ENCODE assay signal across 23 cellular contexts in genomic region chr15:100516592-100517489, GRCh38. TPM values are rescaled to one million over a fixed set of nuclear protein-coding genes. Genes with fewer than 3 reads are reported as not detected.
DNase-seq lines count a peak whose midpoint lies in the region; TF ChIP-seq lines count a peak whose summit lies in the region.
"Had no signal": no experiment of that assay in that cellular context is flagged by ENCODE, and none has a peak within 500 bp of the region (broad histone marks: within the 10 kb centered on the region; RNA-seq: fewer than 3 reads in every experiment).

No MANE protein-coding gene starts in this region.

- H3K36me3 ChIP-seq in left ventricle myocardium inferior (no peaks in the 10 kb centered on the region), sigmoid colon (no peaks in the 10 kb centered on the region)
- H3K36me3 ChIP-seq: spleen had no signal

- WGBS in sigmoid colon, 2 donors: 45 to 66% methylated on average over 5 of the region's 5 CpGs

- H3K4me3 ChIP-seq in left ventricle myocardium inferior: no peak overlapping the region
- H3K4me3 ChIP-seq in sigmoid colon: no peak overlapping the region
- H3K4me3 ChIP-seq: spleen, suprapubic skin had no signal

- peaks cover 12% of the 10 kb centered on the region for H3K27me3 ChIP-seq in left ventricle myocardium inferior (ENCODE audit: low read depth)
- H3K27me3 ChIP-seq in sigmoid colon: no peaks in the 10 kb centered on the region
- H3K27me3 ChIP-seq: suprapubic skin had no signal

- TF ChIP-seq POLR2A in sigmoid colon (IDR thresholded peaks at IDR 0.05): no peak

- intact Hi-C loops in left ventricle myocardium inferior (cut with micrococcal nuclease) (no loop called here), sigmoid colon (cut with DNase I) (loop anchor here (5.0 kb wide), 1 partner anchor 165 kb away; no protein-coding TSS in a partner anchor)

- H3K27ac ChIP-seq in C4-2B (peak overlapping the region; percentile 64; the same call in 1 of the 2 replicates), left ventricle myocardium inferior (replicated peaks) (peak overlapping the region; percentile 40), sigmoid colon (peak overlapping the region in 1 of 4 donors; percentile 8)
- H3K27ac ChIP-seq: suprapubic skin had no signal

- H3K9me3 ChIP-seq in left ventricle myocardium inferior (replicated peaks): no peaks in the 10 kb centered on the region
- no peaks in the 10 kb centered on the region for H3K9me3 ChIP-seq in sigmoid colon
- H3K9me3 ChIP-seq: spleen, suprapubic skin had no signal

- DNase-seq in MV-4-11 (lab: John Stamatoyannopoulos, UW) (peak; percentile 47), left ventricle myocardium inferior (no peak), sigmoid colon (peak; percentile 81), NCI-H748 treated with DMSO at 0.1 percent for 48 hours (lab: John Stamatoyannopoulos, UW) (no peak), NCI-H446 (lab: John Stamatoyannopoulos, UW) (no peak), SIG-M5 treated with dmso at 0.1 percent for 504 hours (lab: John Stamatoyannopoulos, UW; ENCODE audit: unreplicated experiment) (no peak)
- DNase-seq: activated CD4-positive, alpha-beta T cell treated with anti-CD3 and anti-CD28 coated beads, Interleukin-2, amount 50 U/mL, for 48 hours; activated CD4-positive, CD25-positive, alpha-beta regulatory T cell; activated CD8-positive, alpha-beta memory T cell treated with anti-CD3 and anti-CD28 coated beads, Interleukin-2, amount 50 U/mL, for 4 hours; aorta; CD4-positive, CD25-positive, alpha-beta regulatory T cell; DMS 273 treated with DMSO at 0.1 percent for 48 hours; H7; kidney; NCI-H1417 treated with DMSO at 0.1 percent for 48 hours; NCI-H69; spleen; stimulated activated CD4-positive, alpha-beta T cell treated with anti-CD3 and anti-CD28 coated beads, Interleukin-2, amount 100 ng/mL, for 48 hours; SW 1271 had no signal

- TF ChIP-seq CTCF in C4-2B (conservative IDR thresholded peaks at IDR 0.05) (no peak), left ventricle myocardium inferior (IDR thresholded peaks at IDR 0.05; ENCODE audit: borderline replicate concordance) (no peak), sigmoid colon (IDR thresholded peaks at IDR 0.05) (no peak)

- no peak for TF ChIP-seq EP300 in sigmoid colon (IDR thresholded peaks at IDR 0.05)

- H3K4me1 ChIP-seq in left ventricle myocardium inferior (peaks cover 11% of the 10 kb centered on the region), sigmoid colon (peaks cover 0 to 12% (median 8%) of the 10 kb centered on the region in 4 donors)

RNA-seq across cellular contexts. Expression of gene CERS3, which starts 11.9 kb away (rescaled TPM):
- total RNA-seq in left ventricle myocardium inferior (0.08 TPM), sigmoid colon (under 1 TPM in 1 of 4 donors, not detected in 3; 0.49 TPM)
- under 1 TPM in 1 of 3 donors, not detected in 2; 0.20 TPM for polyA plus RNA-seq in sigmoid colon
- total RNA-seq: aorta, dermis microvascular lymphatic vessel endothelial cell, LHCN-M2 had no signal
- polyA plus RNA-seq: aorta had no signal

Comparison
In these comparisons a context has a peak if more than half of its experiments do, and no peak if none do; other contexts are left out.
1. DNase-seq: peak in MV-4-11 (single experiment) and sigmoid colon (single experiment); none in left ventricle myocardium inferior (single experiment), NCI-H748 treated with DMSO at 0.1 percent for 48 hours (single experiment), NCI-H446 (0 of 2) and SIG-M5 treated with dmso at 0.1 percent for 504 hours (single experiment).